In genomic region chr12:102851246-102851645, GRCh38 we compare ENCODE assay signal across 18 cellular contexts.
DNase-seq lines count a peak whose midpoint lies in the region; ATAC-seq and TF ChIP-seq lines count a peak whose summit lies in the region.
"Had no signal": no experiment of that assay in that cellular context is flagged by ENCODE, and none has a peak within 500 bp of the region (broad histone marks: within the 10 kb centered on the region; RNA-seq: fewer than 3 reads in every experiment).

No MANE protein-coding gene starts in this region.

- POLR2A ChIA-PET in activated CD8-positive, alpha-beta T cell treated with anti-CD3 and anti-CD28 coated beads for 36 hours (lab: Charles Lee), result no interaction called here

- intact Hi-C loops in lower leg skin (cut with DNase I; ENCODE audit: low total_unique reads), result no loop called here
- intact Hi-C loops in activated CD8-positive, alpha-beta T cell treated with anti-CD3 and anti-CD28 coated beads for 36 hours (cut with micrococcal nuclease), result no loop called here

- TF ChIP-seq CTCF in RWPE2 (IDR thresholded peaks at IDR 0.05; ENCODE audit: poor library complexity, severe bottlenecking) (no peak), hepatocyte (IDR thresholded peaks at IDR 0.05; ENCODE audit: poor library complexity) (no peak), lower leg skin (IDR thresholded peaks at IDR 0.05) (no peak)
- TF ChIP-seq CTCF in activated CD8-positive, alpha-beta T cell treated with anti-CD3 and anti-CD28 coated beads for 36 hours (IDR thresholded peaks at IDR 0.05), result no peak

- TF ChIP-seq POLR2A in lower leg skin (IDR thresholded peaks at IDR 0.05), result no peak

- no peak overlapping the region for H2AFZ ChIP-seq in hepatocyte
- H2AFZ ChIP-seq: GM23248 had no signal

- no peak overlapping the region for H3K4me3 Mint-ChIP-seq in activated CD8-positive, alpha-beta T cell treated with anti-CD3 and anti-CD28 coated beads for 36 hours
- H3K4me3 Mint-ChIP-seq: CD4-positive, alpha-beta memory T cell had no signal

- in situ Hi-C loops in G401 (cut with HindIII; ENCODE audit: low sequenced_read_pairs), result no loop called here

- DNase-seq in HT1080 (ENCODE audit: low read depth) (peak; percentile 68), RWPE2 (ENCODE audit: low spot score) (no peak), kidney tubule cell (ENCODE audit: low spot score) (peak; percentile 69), hepatocyte (ENCODE audit: low spot score) (no peak), lower leg skin (ENCODE audit: low spot score in 2 of 2) (no peak), G401 (ENCODE audit: low spot score) (no peak)
- no peak for DNase-seq in activated CD8-positive, alpha-beta T cell treated with anti-CD3 and anti-CD28 coated beads for 36 hours
- DNase-seq: C1 segment of cervical spinal cord; Calu3; CD4-positive, alpha-beta memory T cell; COR-L47; DMS79 treated with DMSO at 0.1 percent for 48 hours; GDM1; GM23248; H7; HCEC 1CT had no signal

- WGBS in hepatocyte (ENCODE audit: low lambda C conversion rate, missing lambda C conversion rate), result 86% methylated on average over 2 of the region's 2 CpGs
- 73 to 95% methylated on average over 2 of the region's 2 CpGs for WGBS in lower leg skin, 2 donors

- no peaks in the 10 kb centered on the region for H3K9me3 Mint-ChIP-seq in activated CD8-positive, alpha-beta T cell treated with anti-CD3 and anti-CD28 coated beads for 36 hours

- H3K9me3 ChIP-seq in RWPE2 (ENCODE audit: severe bottlenecking) (no peaks in the 10 kb centered on the region), hepatocyte (ENCODE audit: low read depth) (no peaks in the 10 kb centered on the region)

- H3K9me2 ChIP-seq in hepatocyte (replicated peaks; ENCODE audit: insufficient read depth), result no peaks in the 10 kb centered on the region

- no peak overlapping the region for H3K27ac Mint-ChIP-seq in activated CD8-positive, alpha-beta T cell treated with anti-CD3 and anti-CD28 coated beads for 36 hours
- H3K27ac Mint-ChIP-seq: CD4-positive, alpha-beta memory T cell had no signal

- no peak overlapping the region for H3K4me3 ChIP-seq in RWPE2 (ENCODE audit: severe bottlenecking)
- no peak overlapping the region for H3K4me3 ChIP-seq in hepatocyte
- H3K4me3 ChIP-seq in lower leg skin (ENCODE audit: low read depth, poor library complexity, severe bottlenecking), result no peak overlapping the region
- H3K4me3 ChIP-seq: GM12878, GM23248 had no signal

- no peak overlapping the region for H3K4me2 ChIP-seq in hepatocyte

- H3K4me1 Mint-ChIP-seq in activated CD8-positive, alpha-beta T cell treated with anti-CD3 and anti-CD28 coated beads for 36 hours (ENCODE audit: low read depth), result no peaks in the 10 kb centered on the region
- H3K4me1 Mint-ChIP-seq: CD4-positive, alpha-beta memory T cell had no signal

- CTCF ChIA-PET in activated CD8-positive, alpha-beta T cell treated with anti-CD3 and anti-CD28 coated beads for 36 hours (lab: Charles Lee), result no interaction called here

- H3K27me3 ChIP-seq in RWPE2 (ENCODE audit: insufficient read depth, poor library complexity, severe bottlenecking) (no peaks in the 10 kb centered on the region), hepatocyte (no peaks in the 10 kb centered on the region)

- ATAC-seq in RWPE2 (ENCODE audit: low read depth) (0 out of 3 replicates have a peak, but pooled peaks have one; percentile 38), esophagus mucosa (peak; percentile 68)
- no peak for ATAC-seq in activated CD8-positive, alpha-beta T cell treated with anti-CD3 and anti-CD28 coated beads for 36 hours
- ATAC-seq: GM12878 had no signal

- no peaks in the 10 kb centered on the region for H4K20me1 ChIP-seq in hepatocyte (ENCODE audit: insufficient read depth, poor library complexity, severe bottlenecking)

- no peaks in the 10 kb centered on the region for H3K36me3 ChIP-seq in RWPE2 (ENCODE audit: low read depth)
- no peaks in the 10 kb centered on the region for H3K36me3 ChIP-seq in hepatocyte (replicated peaks; ENCODE audit: insufficient read depth, low read depth)

- H3K27me3 Mint-ChIP-seq in activated CD8-positive, alpha-beta T cell treated with anti-CD3 and anti-CD28 coated beads for 36 hours, result peaks cover 10% of the 10 kb centered on the region

- H3K79me2 ChIP-seq in hepatocyte, result no peaks in the 10 kb centered on the region

- H3K4me1 ChIP-seq in RWPE2 (ENCODE audit: insufficient read depth, poor library complexity, severe bottlenecking), result no peaks in the 10 kb centered on the region
- H3K4me1 ChIP-seq in hepatocyte (ENCODE audit: insufficient read depth), result no peaks in the 10 kb centered on the region

- H3K27ac ChIP-seq in RWPE2 (ENCODE audit: poor library complexity, severe bottlenecking) (no peak overlapping the region), hepatocyte (no peak overlapping the region)
- H3K27ac ChIP-seq: GM23248 had no signal

- no peaks in the 10 kb centered on the region for H3K36me3 Mint-ChIP-seq in activated CD8-positive, alpha-beta T cell treated with anti-CD3 and anti-CD28 coated beads for 36 hours (ENCODE audit: low read depth)
- H3K36me3 Mint-ChIP-seq: CD4-positive, alpha-beta memory T cell had no signal

Comparison
In these comparisons a context has a peak if more than half of its experiments do, and no peak if none do; other contexts are left out.
1. DNase-seq: peak in HT1080 (single experiment) and kidney tubule cell (single experiment); none in RWPE2 (single experiment), hepatocyte (single experiment), lower leg skin (0 of 2), G401 (single experiment) and activated CD8-positive, alpha-beta T cell treated with anti-CD3 and anti-CD28 coated beads for 36 hours (single experiment).